In the genomic region with DNA sequence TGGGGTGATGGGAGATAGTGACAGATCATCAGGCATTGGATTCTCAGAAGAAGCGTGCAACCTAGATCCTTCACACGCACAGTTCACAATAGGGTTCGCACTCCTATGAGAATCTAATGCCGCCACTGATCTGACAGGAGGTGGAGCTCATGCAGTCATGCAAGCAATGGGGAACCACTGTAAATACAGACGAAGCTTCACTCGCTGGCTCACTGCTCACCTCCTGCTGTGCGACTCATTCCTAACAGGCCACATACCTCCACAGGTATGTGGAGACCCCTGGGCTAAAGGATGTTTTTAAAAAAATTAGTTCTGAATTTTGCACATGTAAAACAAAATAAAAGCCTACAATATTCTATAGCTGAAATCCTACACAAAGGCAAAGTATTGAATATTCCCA, we compare ENCODE assay signal across 20 cellular contexts. TPM values are rescaled to one million over a fixed set of nuclear protein-coding genes. Genes with fewer than 3 reads are reported as not detected.
DNase-seq lines count a peak whose midpoint lies in the region; ATAC-seq, FAIRE-seq and TF ChIP-seq lines count a peak whose summit lies in the region.
"Had no signal": no experiment of that assay in that cellular context is flagged by ENCODE, and none has a peak within 500 bp of the region (broad histone marks: within the 10 kb centered on the region; RNA-seq: fewer than 3 reads in every experiment).

No MANE protein-coding gene starts in this region.

- H3K27me3 ChIP-seq in K562 (ENCODE audit: control insufficient read depth in 2 of 2, insufficient read depth in 2 of 2, low read length in 2 of 2): no peaks in the 10 kb centered on the region
- H3K27me3 ChIP-seq: BE2C had no signal

- H3K4me2 ChIP-seq in K562 (ENCODE audit: insufficient read depth, low read length): no peak overlapping the region
- H3K4me2 ChIP-seq: A549 had no signal

- no peaks in the 10 kb centered on the region; the same call in 1 of the 2 replicates for H3K9me3 ChIP-seq in K562 (replicated peaks; ENCODE audit: control insufficient read depth, insufficient read depth, low read depth, low read length)
- H3K9me3 ChIP-seq: BE2C had no signal

- H4K20me1 ChIP-seq in K562 (replicated peaks; ENCODE audit: control insufficient read depth, insufficient read depth, low read length): no peaks in the 10 kb centered on the region

- TF ChIP-seq CTCF in K562 (IDR thresholded peaks at IDR 0.05 in 2 of 3, conservative IDR thresholded peaks at IDR 0.05 in 1 of 3; ENCODE audit: insufficient read depth in 2 of 3, low read depth in 1 of 3, low read length in 3 of 3): no peak

- ATAC-seq in K562: peak; percentile 41; the same call in 1 of the 3 replicates
- no peak for ATAC-seq in GM19455 (IDR thresholded peaks at IDR 0.05; ENCODE audit: unreplicated experiment)
- ATAC-seq: A549, GM12878 had no signal

- DNase-seq in ELF-1 (ENCODE audit: low read depth, low spot score): peak; percentile 75
- peak in 1 of 4 experiments; percentile 15 for DNase-seq in K562 (ENCODE audit: extremely low read depth in 1 of 4, low spot score in 3 of 4)
- DNase-seq in iris pigment epithelial cell (ENCODE audit: low read depth): peak; percentile 11
- DNase-seq in AG08395 (ENCODE audit: low spot score): no peak
- DNase-seq in NCI-H748 (lab: John Stamatoyannopoulos, UW; ENCODE audit: unreplicated experiment): no peak
- DNase-seq: BE2C, DMS79 treated with DMSO at 0.1 percent for 48 hours, KG1, NCI-H1092 treated with DMSO at 0.1 percent for 48 hours, NCI-H146, NCI-H2029, NCI-H226, NCI-H510A treated with DMSO at 0.1 percent for 48 hours, OCI-M1, Right ventricle myocardium superior had no signal

- TF ChIP-seq POLR2A in K562 (conservative IDR thresholded peaks at IDR 0.05): no peak

- CTCF ChIA-PET in K562 (lab: Yijun Ruan, JAX; ENCODE audit: low intra/inter-chr PET ratio): no interaction called here

- H2AFZ ChIP-seq in K562 (ENCODE audit: low read depth, low read length): 0 out of 2 replicates have a peak overlapping the region, but pooled peaks have one; percentile 9

- in situ Hi-C loops in K562 (cut with MboI): no loop called here

- H3K9ac ChIP-seq in K562 (ENCODE audit: insufficient read depth in 1 of 2, low read depth in 2 of 2, low read length in 2 of 2): no peak overlapping the region

- BruUV-seq in K562 (replicated peaks; lab: Mats Ljungman, UMichigan): no TSS peak

- H3K4me3 ChIP-seq in K562: no peak overlapping the region
- H3K4me3 ChIP-seq: A549, GM12878 had no signal

- no peaks in the 10 kb centered on the region for H3K9me1 ChIP-seq in K562 (ENCODE audit: control insufficient read depth, insufficient read depth, low read length)

- no peak overlapping the region for H3K27ac ChIP-seq in K562 (ENCODE audit: extremely low read depth, low read depth, low read length)
- H3K27ac ChIP-seq: A549 had no signal

- no peaks in the 10 kb centered on the region for H3K36me3 ChIP-seq in K562 (ENCODE audit: control insufficient read depth, insufficient read depth, low read length)
- H3K36me3 ChIP-seq: BE2C had no signal

- no peaks in the 10 kb centered on the region for H3K79me2 ChIP-seq in K562 (ENCODE audit: control insufficient read depth, insufficient read depth, low read length)

- peak; percentile 45; the same call in 1 of the 2 replicates for TF ChIP-seq EP300 in Ishikawa (IDR thresholded peaks at IDR 0.05; ENCODE audit: borderline replicate concordance)
- no peak for TF ChIP-seq EP300 in K562 (IDR thresholded peaks at IDR 0.05; ENCODE audit: low read length)

- FAIRE-seq in K562 (lab: Jason Lieb, UNC): no peak
- FAIRE-seq: GM12878, H54 had no signal

- TF ChIP-seq RAD21 in Ishikawa (IDR thresholded peaks at IDR 0.05; ENCODE audit: low read depth) (peak; percentile 21; the same call in 1 of the 2 replicates), K562 (CRISPR knock-in tag; conservative IDR thresholded peaks at IDR 0.05 in 1 of 2, IDR thresholded peaks at IDR 0.05 in 1 of 2) (peak in 1 of 2 experiments; percentile 26; a peak in 2 of 4 replicates)

- POLR2A ChIA-PET in K562 (lab: Yijun Ruan, JAX): interaction anchor here (1.0 to 2.7 kb wide), 2 partner anchors 9 to 14 kb away, joined by 3 to 9 read pairs; no protein-coding TSS in a partner anchor

- intact Hi-C loops in K562 (cut with micrococcal nuclease): no loop called here

- no peaks in the 10 kb centered on the region for H3K4me1 ChIP-seq in K562 (replicated peaks in 1 of 2; ENCODE audit: control insufficient read depth in 2 of 2, insufficient read depth in 2 of 2, low read length in 2 of 2)
- H3K4me1 ChIP-seq: A549, BE2C had no signal

- WGBS in K562 (ENCODE audit: insufficient coverage, low coverage, missing lambda C conversion rate): 46% methylated on average over 7 of the region's 7 CpGs

TF ChIP-seq in Ishikawa, 13 proteins besides CTCF, POLR2A, EP300 and RAD21 (continues in another document):
- TF ChIP-seq FOXM1 (IDR thresholded peaks at IDR 0.05; ENCODE audit: borderline replicate concordance, low read depth) (no peak), ZBTB7A (IDR thresholded peaks at IDR 0.05; ENCODE audit: low read depth) (peak; percentile 62; the same call in 1 of the 2 replicates), CREB1 (IDR thresholded peaks at IDR 0.05; ENCODE audit: low read depth) (no peak), TCF12 (IDR thresholded peaks at IDR 0.05; ENCODE audit: low read depth) (peak; percentile 26; the same call in 1 of the 2 replicates), EGR1 (IDR thresholded peaks at IDR 0.05) (no peak), TEAD4 (IDR thresholded peaks at IDR 0.05) (peak; percentile 75)
- TF ChIP-seq, protein P1, sequence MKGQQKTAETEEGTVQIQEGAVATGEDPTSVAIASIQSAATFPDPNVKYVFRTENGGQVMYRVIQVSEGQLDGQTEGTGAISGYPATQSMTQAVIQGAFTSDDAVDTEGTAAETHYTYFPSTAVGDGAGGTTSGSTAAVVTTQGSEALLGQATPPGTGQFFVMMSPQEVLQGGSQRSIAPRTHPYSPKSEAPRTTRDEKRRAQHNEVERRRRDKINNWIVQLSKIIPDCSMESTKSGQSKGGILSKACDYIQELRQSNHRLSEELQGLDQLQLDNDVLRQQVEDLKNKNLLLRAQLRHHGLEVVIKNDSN (IDR thresholded peaks at IDR 0.05): no peak

TF ChIP-seq in K562, 482 proteins besides CTCF, POLR2A, EP300 and RAD21 (continues in another document):
- TF ChIP-seq FOXA3 (CRISPR knock-in tag; conservative IDR thresholded peaks at IDR 0.05 in 1 of 2, IDR thresholded peaks at IDR 0.05 in 1 of 2) (no peak), E4F1 (CRISPR knock-in tag; IDR thresholded peaks at IDR 0.05; ENCODE audit: borderline replicate concordance) (no peak), STAT6 (CRISPR knock-in tag; IDR thresholded peaks at IDR 0.05) (no peak)

RNA-seq across cellular contexts. Expression of gene TEAD1, which starts 20.5 kb away (rescaled TPM):
- total RNA-seq in K562 (2011; cell fraction: chromatin; rRNA removed; ENCODE audit: low replicate concordance): 28.3 and 59.6 TPM in 2 replicates
- 17.3 and 19.1 TPM in 2 replicates for total RNA-seq in K562 (2011; cell fraction: nucleolus; rRNA removed)
- total RNA-seq in K562 (2011; cell fraction: nucleoplasm; rRNA removed): 40.8 and 69.8 TPM in 2 replicates
- total RNA-seq in K562 (2014; rRNA removed) (11.8 and 14.8 TPM in 2 replicates), K562 (2014; rRNA removed; fragmentation: Illumina TruSeq; extraction: Trizol) (10.8 and 11.7 TPM in 2 replicates), K562 (2015; rRNA removed; fragmentation: Illumina TruSeq; extraction: Trizol) (14.2 and 14.8 TPM in 2 replicates), K562 (2021) (17.7 and 17.8 TPM in 2 replicates)
- polyA plus RNA-seq in K562 (2011; rRNA removed) (7.4 and 9.2 TPM in 2 replicates), K562 (2014; fragmentation: Illumina TruSeq; extraction: Trizol) (10.3 and 12.8 TPM in 2 replicates), K562 (2014; fragmentation: Nextera tagmentation; extraction: Ambion mirVana) (1 to 10 TPM; 1.7 to 2.1 TPM), K562 (2014; rRNA removed) (6.9 and 7.3 TPM in 2 replicates)
- 5.2 and 5.6 TPM in 2 replicates for polyA plus RNA-seq in K562 (2011; cell fraction: cytosol; rRNA removed)
- polyA plus RNA-seq in K562 (2011; cell fraction: nucleus; rRNA removed): 21.9 and 25.1 TPM in 2 replicates
- polyA plus RNA-seq in K562 (2012): 8.6 and 9.5 TPM in 2 replicates
- polyA minus RNA-seq in K562 (2011; rRNA and poly(A)+ RNA removed): 22.6 and 23.9 TPM in 2 replicates
- polyA minus RNA-seq in K562 (2011; cell fraction: cytosol; rRNA and poly(A)+ RNA removed): 9.4 and 10.8 TPM in 2 replicates
- polyA minus RNA-seq in K562 (2011; cell fraction: nucleus; rRNA and poly(A)+ RNA removed): 21.5 and 27.1 TPM in 2 replicates

Comparison
In these comparisons a context has a peak if more than half of its experiments do, and no peak if none do; other contexts are left out.
1. DNase-seq: peak in ELF-1 (single experiment) and iris pigment epithelial cell (single experiment); none in AG08395 (single experiment) and NCI-H748 (single experiment).